Comparison of ENCODE assay signal across 20 cellular contexts in genomic region chr5:144504929-144505578, GRCh38.
DNase-seq lines count a peak whose midpoint lies in the region; ATAC-seq and TF ChIP-seq lines count a peak whose summit lies in the region.
"Had no signal": no experiment of that assay in that cellular context is flagged by ENCODE, and none has a peak within 500 bp of the region (broad histone marks: within the 10 kb centered on the region; RNA-seq: fewer than 3 reads in every experiment).

No MANE protein-coding gene starts in this region.

- H3K9me3 ChIP-seq in spleen: peaks cover 0 to 14% (median 0%) of the 10 kb centered on the region in 8 donors
- peaks cover 0 to 6% (median 0%) of the 10 kb centered on the region in 11 donors for H3K9me3 ChIP-seq in heart right ventricle
- H3K9me3 ChIP-seq: ascending aorta, Peyer's patch had no signal

- peak; percentile 21 for DNase-seq in COLO668 (lab: John Stamatoyannopoulos, UW; ENCODE audit: unreplicated experiment)
- DNase-seq in H7: peak; percentile 6
- DNase-seq in NCI-H748 treated with DMSO at 0.1 percent for 48 hours (lab: John Stamatoyannopoulos, UW): peak; percentile 46
- peak; percentile 1 for DNase-seq in fibroblast of mammary gland (ENCODE audit: low read depth)
- DNase-seq in kidney glomerular epithelial cell (lab: John Stamatoyannopoulos, UW): no peak
- DNase-seq in spleen: no peak
- no peak for DNase-seq in heart right ventricle
- no peak for DNase-seq in GOT3 (lab: John Stamatoyannopoulos, UW)
- DNase-seq: activated CD4-positive, alpha-beta T cell treated with anti-CD3 and anti-CD28 coated beads, Interleukin-2, amount 10 ng/mL, durations not matched to agents 24 days and 14 days; activated CD8-positive, alpha-beta memory T cell treated with anti-CD3 and anti-CD28 coated beads, Interleukin-2, amount 50 U/mL, for 4 hours; activated naive CD4-positive, alpha-beta T cell; IMR-90; left ventricle myocardium inferior; NCI-H1092 treated with DMSO at 0.1 percent for 48 hours; NCI-H510A treated with DMSO at 0.1 percent for 48 hours; Peyer's patch; stimulated activated CD4-positive, alpha-beta T cell treated with anti-CD3 and anti-CD28 coated beads, Interleukin-4, amount 100 ng/mL, for 1 hour; SW 1271 had no signal

- H3K27ac ChIP-seq in spleen (no peak overlapping the region), heart right ventricle (no peak overlapping the region)
- H3K27ac ChIP-seq: ascending aorta, left ventricle myocardium inferior, Peyer's patch had no signal

- no peaks in the 10 kb centered on the region for H3K4me1 ChIP-seq in spleen
- no peaks in the 10 kb centered on the region for H3K4me1 ChIP-seq in heart right ventricle
- H3K4me1 ChIP-seq: ascending aorta, left ventricle myocardium inferior, Peyer's patch had no signal

- TF ChIP-seq POLR2A in spleen (IDR thresholded peaks at IDR 0.05): no peak

- TF ChIP-seq CTCF in fibroblast of mammary gland (conservative IDR thresholded peaks at IDR 0.05; ENCODE audit: control insufficient read depth, insufficient read depth, low read depth, low read length) (no peak), spleen (IDR thresholded peaks at IDR 0.05 in 8 of 11, conservative IDR thresholded peaks at IDR 0.05 in 3 of 11) (no peak), heart right ventricle (IDR thresholded peaks at IDR 0.05) (no peak)

- H3K27me3 ChIP-seq in H7 (ENCODE audit: control insufficient read depth, insufficient read depth, low read length) (peaks cover 21% of the 10 kb centered on the region; the same call in 1 of the 2 replicates), spleen (replicated peaks in 1 of 7) (no peaks in the 10 kb centered on the region), heart right ventricle (no peaks in the 10 kb centered on the region)
- H3K27me3 ChIP-seq: ascending aorta, Peyer's patch had no signal

- intact Hi-C loops in spleen (cut with DNase I; ENCODE audit: low total_unique reads): no loop called here
- intact Hi-C loops in heart right ventricle (cut with DNase I): no loop called here

- H3K4me3 ChIP-seq in H7 (ENCODE audit: insufficient read depth, low read depth, low read length) (no peak overlapping the region), fibroblast of mammary gland (ENCODE audit: control insufficient read depth, low read depth, low read length) (no peak overlapping the region), spleen (no peak overlapping the region), heart right ventricle (no peak overlapping the region)
- H3K4me3 ChIP-seq: ascending aorta, GM12878, left ventricle myocardium inferior, Peyer's patch had no signal

- no peaks in the 10 kb centered on the region for H3K36me3 ChIP-seq in H7 (replicated peaks; ENCODE audit: control insufficient read depth, insufficient read depth, low read length)
- H3K36me3 ChIP-seq in spleen: no peaks in the 10 kb centered on the region
- H3K36me3 ChIP-seq in heart right ventricle: no peaks in the 10 kb centered on the region
- H3K36me3 ChIP-seq: ascending aorta, left ventricle myocardium inferior, Peyer's patch had no signal

- WGBS in spleen, 5 donors: 44 to 56% (median 50%) methylated on average over 5 of the region's 5 CpGs
- WGBS in heart right ventricle, 2 donors: 21 to 28% methylated on average over 5 of the region's 5 CpGs

- no peak for ATAC-seq in heart right ventricle
- ATAC-seq: GM12878 had no signal

Comparison
In these comparisons a context has a peak if more than half of its experiments do, and no peak if none do; other contexts are left out.
1. DNase-seq: peak in COLO668 (single experiment), H7 (single experiment), NCI-H748 treated with DMSO at 0.1 percent for 48 hours (single experiment) and fibroblast of mammary gland (single experiment); none in kidney glomerular epithelial cell (single experiment), spleen (single experiment), heart right ventricle (0 of 2) and GOT3 (single experiment).